In genomic region chr1:69540052-69540451, GRCh38 we compare ENCODE assay signal across 1 cellular context.
TF ChIP-seq lines count a peak whose summit lies in the region.

No MANE protein-coding gene starts in this region.

TF ChIP-seq in K562, 482 proteins besides CTCF, POLR2A, EP300 and RAD21 (continued from another document and continues in another):
- TF ChIP-seq, protein P1, sequence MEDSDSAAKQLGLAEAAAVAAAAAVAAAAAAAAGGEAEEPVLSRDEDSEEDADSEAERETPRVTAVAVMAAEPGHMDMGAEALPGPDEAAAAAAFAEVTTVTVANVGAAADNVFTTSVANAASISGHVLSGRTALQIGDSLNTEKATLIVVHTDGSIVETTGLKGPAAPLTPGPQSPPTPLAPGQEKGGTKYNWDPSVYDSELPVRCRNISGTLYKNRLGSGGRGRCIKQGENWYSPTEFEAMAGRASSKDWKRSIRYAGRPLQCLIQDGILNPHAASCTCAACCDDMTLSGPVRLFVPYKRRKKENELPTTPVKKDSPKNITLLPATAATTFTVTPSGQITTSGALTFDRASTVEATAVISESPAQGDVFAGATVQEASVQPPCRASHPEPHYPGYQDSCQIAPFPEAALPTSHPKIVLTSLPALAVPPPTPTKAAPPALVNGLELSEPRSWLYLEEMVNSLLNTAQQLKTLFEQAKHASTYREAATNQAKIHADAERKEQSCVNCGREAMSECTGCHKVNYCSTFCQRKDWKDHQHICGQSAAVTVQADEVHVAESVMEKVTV (CRISPR knock-in tag; IDR thresholded peaks at IDR 0.05), result no peak
- no peak for TF ChIP-seq HMGXB4 (CRISPR knock-in tag; IDR thresholded peaks at IDR 0.05)
- peak; percentile 95 for TF ChIP-seq POLR2AphosphoS5 (IDR thresholded peaks at IDR 0.05; ENCODE audit: control insufficient read depth, insufficient read depth, low read depth, low read length)
- no peak for TF ChIP-seq PCBP2 (IDR thresholded peaks at IDR 0.05; ENCODE audit: low read depth, low read length, poor library complexity, severe bottlenecking)
- no peak for TF ChIP-seq SIX5 (IDR thresholded peaks at IDR 0.05; ENCODE audit: borderline replicate concordance in 1 of 2, insufficient read depth in 1 of 2, low read depth in 1 of 2, low read length in 2 of 2)
- TF ChIP-seq SAFB2 (IDR thresholded peaks at IDR 0.05; ENCODE audit: borderline replicate concordance, low read depth, low read length, severe bottlenecking), result no peak
- peak; percentile 46; the same call in 1 of the 2 replicates for TF ChIP-seq MIER1 (IDR thresholded peaks at IDR 0.05; ENCODE audit: low read depth)
- TF ChIP-seq PTTG1 (tag; IDR thresholded peaks at IDR 0.05; ENCODE audit: low read depth), result no peak
- TF ChIP-seq KDM5B (IDR thresholded peaks at IDR 0.05; ENCODE audit: insufficient replicate concordance, low read depth, low read length), result no peak
- TF ChIP-seq KAT8 (IDR thresholded peaks at IDR 0.05; ENCODE audit: low read depth), result no peak
- TF ChIP-seq, protein P2, sequence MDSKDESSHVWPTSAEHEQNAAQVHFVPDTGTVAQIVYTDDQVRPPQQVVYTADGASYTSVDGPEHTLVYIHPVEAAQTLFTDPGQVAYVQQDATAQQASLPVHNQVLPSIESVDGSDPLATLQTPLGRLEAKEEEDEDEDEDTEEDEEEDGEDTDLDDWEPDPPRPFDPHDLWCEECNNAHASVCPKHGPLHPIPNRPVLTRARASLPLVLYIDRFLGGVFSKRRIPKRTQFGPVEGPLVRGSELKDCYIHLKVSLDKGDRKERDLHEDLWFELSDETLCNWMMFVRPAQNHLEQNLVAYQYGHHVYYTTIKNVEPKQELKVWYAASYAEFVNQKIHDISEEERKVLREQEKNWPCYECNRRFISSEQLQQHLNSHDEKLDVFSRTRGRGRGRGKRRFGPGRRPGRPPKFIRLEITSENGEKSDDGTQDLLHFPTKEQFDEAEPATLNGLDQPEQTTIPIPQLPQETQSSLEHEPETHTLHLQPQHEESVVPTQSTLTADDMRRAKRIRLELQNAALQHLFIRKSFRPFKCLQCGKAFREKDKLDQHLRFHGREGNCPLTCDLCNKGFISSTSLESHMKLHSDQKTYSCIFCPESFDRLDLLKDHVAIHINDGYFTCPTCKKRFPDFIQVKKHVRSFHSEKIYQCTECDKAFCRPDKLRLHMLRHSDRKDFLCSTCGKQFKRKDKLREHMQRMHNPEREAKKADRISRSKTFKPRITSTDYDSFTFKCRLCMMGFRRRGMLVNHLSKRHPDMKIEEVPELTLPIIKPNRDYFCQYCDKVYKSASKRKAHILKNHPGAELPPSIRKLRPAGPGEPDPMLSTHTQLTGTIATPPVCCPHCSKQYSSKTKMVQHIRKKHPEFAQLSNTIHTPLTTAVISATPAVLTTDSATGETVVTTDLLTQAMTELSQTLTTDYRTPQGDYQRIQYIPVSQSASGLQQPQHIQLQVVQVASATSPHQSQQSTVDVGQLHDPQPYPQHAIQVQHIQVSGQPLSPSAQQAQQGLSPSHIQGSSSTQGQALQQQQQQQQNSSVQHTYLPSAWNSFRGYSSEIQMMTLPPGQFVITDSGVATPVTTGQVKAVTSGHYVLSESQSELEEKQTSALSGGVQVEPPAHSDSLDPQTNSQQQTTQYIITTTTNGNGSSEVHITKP (IDR thresholded peaks at IDR 0.05; ENCODE audit: partially characterized antibody), result no peak
- no peak for TF ChIP-seq BRD4 (IDR thresholded peaks at IDR 0.05)
- no peak for TF ChIP-seq PRMT5 (CRISPR knock-in tag; IDR thresholded peaks at IDR 0.05)
- no peak for TF ChIP-seq ETV1 (tag; conservative IDR thresholded peaks at IDR 0.05; ENCODE audit: low read depth)
- TF ChIP-seq, protein P3, sequence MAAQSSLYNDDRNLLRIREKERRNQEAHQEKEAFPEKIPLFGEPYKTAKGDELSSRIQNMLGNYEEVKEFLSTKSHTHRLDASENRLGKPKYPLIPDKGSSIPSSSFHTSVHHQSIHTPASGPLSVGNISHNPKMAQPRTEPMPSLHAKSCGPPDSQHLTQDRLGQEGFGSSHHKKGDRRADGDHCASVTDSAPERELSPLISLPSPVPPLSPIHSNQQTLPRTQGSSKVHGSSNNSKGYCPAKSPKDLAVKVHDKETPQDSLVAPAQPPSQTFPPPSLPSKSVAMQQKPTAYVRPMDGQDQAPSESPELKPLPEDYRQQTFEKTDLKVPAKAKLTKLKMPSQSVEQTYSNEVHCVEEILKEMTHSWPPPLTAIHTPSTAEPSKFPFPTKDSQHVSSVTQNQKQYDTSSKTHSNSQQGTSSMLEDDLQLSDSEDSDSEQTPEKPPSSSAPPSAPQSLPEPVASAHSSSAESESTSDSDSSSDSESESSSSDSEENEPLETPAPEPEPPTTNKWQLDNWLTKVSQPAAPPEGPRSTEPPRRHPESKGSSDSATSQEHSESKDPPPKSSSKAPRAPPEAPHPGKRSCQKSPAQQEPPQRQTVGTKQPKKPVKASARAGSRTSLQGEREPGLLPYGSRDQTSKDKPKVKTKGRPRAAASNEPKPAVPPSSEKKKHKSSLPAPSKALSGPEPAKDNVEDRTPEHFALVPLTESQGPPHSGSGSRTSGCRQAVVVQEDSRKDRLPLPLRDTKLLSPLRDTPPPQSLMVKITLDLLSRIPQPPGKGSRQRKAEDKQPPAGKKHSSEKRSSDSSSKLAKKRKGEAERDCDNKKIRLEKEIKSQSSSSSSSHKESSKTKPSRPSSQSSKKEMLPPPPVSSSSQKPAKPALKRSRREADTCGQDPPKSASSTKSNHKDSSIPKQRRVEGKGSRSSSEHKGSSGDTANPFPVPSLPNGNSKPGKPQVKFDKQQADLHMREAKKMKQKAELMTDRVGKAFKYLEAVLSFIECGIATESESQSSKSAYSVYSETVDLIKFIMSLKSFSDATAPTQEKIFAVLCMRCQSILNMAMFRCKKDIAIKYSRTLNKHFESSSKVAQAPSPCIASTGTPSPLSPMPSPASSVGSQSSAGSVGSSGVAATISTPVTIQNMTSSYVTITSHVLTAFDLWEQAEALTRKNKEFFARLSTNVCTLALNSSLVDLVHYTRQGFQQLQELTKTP (IDR thresholded peaks at IDR 0.05; ENCODE audit: low read depth in 1 of 2, partially characterized antibody in 2 of 2), result no peak
- TF ChIP-seq ZBTB49 (CRISPR knock-in tag; IDR thresholded peaks at IDR 0.05; ENCODE audit: borderline replicate concordance), result no peak
- TF ChIP-seq NUFIP1 (IDR thresholded peaks at IDR 0.05; ENCODE audit: partially characterized antibody), result peak; percentile 52
- peak; percentile 97 for TF ChIP-seq NCOR1 (IDR thresholded peaks at IDR 0.05)
- no peak for TF ChIP-seq MAFG (tag; conservative IDR thresholded peaks at IDR 0.05)
- TF ChIP-seq ZNF12 (CRISPR knock-in tag; IDR thresholded peaks at IDR 0.05), result no peak
- TF ChIP-seq, protein P4, sequence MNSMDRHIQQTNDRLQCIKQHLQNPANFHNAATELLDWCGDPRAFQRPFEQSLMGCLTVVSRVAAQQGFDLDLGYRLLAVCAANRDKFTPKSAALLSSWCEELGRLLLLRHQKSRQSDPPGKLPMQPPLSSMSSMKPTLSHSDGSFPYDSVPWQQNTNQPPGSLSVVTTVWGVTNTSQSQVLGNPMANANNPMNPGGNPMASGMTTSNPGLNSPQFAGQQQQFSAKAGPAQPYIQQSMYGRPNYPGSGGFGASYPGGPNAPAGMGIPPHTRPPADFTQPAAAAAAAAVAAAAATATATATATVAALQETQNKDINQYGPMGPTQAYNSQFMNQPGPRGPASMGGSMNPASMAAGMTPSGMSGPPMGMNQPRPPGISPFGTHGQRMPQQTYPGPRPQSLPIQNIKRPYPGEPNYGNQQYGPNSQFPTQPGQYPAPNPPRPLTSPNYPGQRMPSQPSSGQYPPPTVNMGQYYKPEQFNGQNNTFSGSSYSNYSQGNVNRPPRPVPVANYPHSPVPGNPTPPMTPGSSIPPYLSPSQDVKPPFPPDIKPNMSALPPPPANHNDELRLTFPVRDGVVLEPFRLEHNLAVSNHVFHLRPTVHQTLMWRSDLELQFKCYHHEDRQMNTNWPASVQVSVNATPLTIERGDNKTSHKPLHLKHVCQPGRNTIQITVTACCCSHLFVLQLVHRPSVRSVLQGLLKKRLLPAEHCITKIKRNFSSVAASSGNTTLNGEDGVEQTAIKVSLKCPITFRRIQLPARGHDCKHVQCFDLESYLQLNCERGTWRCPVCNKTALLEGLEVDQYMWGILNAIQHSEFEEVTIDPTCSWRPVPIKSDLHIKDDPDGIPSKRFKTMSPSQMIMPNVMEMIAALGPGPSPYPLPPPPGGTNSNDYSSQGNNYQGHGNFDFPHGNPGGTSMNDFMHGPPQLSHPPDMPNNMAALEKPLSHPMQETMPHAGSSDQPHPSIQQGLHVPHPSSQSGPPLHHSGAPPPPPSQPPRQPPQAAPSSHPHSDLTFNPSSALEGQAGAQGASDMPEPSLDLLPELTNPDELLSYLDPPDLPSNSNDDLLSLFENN (IDR thresholded peaks at IDR 0.05; ENCODE audit: low read depth in 2 of 2, low read length in 2 of 2), result peak in 1 of 2 experiments; percentile 87; a peak in 2 of 4 replicates
- TF ChIP-seq, protein P5, sequence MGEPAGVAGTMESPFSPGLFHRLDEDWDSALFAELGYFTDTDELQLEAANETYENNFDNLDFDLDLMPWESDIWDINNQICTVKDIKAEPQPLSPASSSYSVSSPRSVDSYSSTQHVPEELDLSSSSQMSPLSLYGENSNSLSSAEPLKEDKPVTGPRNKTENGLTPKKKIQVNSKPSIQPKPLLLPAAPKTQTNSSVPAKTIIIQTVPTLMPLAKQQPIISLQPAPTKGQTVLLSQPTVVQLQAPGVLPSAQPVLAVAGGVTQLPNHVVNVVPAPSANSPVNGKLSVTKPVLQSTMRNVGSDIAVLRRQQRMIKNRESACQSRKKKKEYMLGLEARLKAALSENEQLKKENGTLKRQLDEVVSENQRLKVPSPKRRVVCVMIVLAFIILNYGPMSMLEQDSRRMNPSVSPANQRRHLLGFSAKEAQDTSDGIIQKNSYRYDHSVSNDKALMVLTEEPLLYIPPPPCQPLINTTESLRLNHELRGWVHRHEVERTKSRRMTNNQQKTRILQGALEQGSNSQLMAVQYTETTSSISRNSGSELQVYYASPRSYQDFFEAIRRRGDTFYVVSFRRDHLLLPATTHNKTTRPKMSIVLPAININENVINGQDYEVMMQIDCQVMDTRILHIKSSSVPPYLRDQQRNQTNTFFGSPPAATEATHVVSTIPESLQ (CRISPR knock-in tag; IDR thresholded peaks at IDR 0.05), result no peak
- TF ChIP-seq, protein P6, sequence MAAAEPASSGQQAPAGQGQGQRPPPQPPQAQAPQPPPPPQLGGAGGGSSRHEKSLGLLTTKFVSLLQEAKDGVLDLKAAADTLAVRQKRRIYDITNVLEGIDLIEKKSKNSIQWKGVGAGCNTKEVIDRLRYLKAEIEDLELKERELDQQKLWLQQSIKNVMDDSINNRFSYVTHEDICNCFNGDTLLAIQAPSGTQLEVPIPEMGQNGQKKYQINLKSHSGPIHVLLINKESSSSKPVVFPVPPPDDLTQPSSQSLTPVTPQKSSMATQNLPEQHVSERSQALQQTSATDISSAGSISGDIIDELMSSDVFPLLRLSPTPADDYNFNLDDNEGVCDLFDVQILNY (CRISPR knock-in tag; IDR thresholded peaks at IDR 0.05), result no peak
- no peak for TF ChIP-seq ZFP36 (IDR thresholded peaks at IDR 0.05; ENCODE audit: low read depth, low read length, partially characterized antibody)
- no peak for TF ChIP-seq ZC3H4 (CRISPR knock-in tag; IDR thresholded peaks at IDR 0.05; ENCODE audit: borderline replicate concordance)
- TF ChIP-seq, protein P7, sequence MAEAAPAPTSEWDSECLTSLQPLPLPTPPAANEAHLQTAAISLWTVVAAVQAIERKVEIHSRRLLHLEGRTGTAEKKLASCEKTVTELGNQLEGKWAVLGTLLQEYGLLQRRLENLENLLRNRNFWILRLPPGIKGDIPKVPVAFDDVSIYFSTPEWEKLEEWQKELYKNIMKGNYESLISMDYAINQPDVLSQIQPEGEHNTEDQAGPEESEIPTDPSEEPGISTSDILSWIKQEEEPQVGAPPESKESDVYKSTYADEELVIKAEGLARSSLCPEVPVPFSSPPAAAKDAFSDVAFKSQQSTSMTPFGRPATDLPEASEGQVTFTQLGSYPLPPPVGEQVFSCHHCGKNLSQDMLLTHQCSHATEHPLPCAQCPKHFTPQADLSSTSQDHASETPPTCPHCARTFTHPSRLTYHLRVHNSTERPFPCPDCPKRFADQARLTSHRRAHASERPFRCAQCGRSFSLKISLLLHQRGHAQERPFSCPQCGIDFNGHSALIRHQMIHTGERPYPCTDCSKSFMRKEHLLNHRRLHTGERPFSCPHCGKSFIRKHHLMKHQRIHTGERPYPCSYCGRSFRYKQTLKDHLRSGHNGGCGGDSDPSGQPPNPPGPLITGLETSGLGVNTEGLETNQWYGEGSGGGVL (CRISPR knock-in tag; IDR thresholded peaks at IDR 0.05), result no peak
- no peak for TF ChIP-seq YBX1 (IDR thresholded peaks at IDR 0.05)
